13 cellular contexts compared by ENCODE assay signal in genomic region chrX:49276671-49277519, GRCh38. TPM values are rescaled to one million over a fixed set of nuclear protein-coding genes. Genes with fewer than 3 reads are reported as not detected.
DNase-seq lines count a peak whose midpoint lies in the region; ATAC-seq and TF ChIP-seq lines count a peak whose summit lies in the region.
"Had no signal": no experiment of that assay in that cellular context is flagged by ENCODE, and none has a peak within 500 bp of the region (broad histone marks: within the 10 kb centered on the region; RNA-seq: fewer than 3 reads in every experiment).

No MANE protein-coding gene starts in this region.

- no peak for TF ChIP-seq EP300 in stomach (IDR thresholded peaks at IDR 0.05)

- TF ChIP-seq CTCF in cardiac muscle cell (IDR thresholded peaks at IDR 0.05; ENCODE audit: low read depth, low read length): no peak
- no peak for TF ChIP-seq CTCF in fibroblast of the aortic adventitia (IDR thresholded peaks at IDR 0.05; ENCODE audit: insufficient read depth, low read length)
- no peak for TF ChIP-seq CTCF in stomach (IDR thresholded peaks at IDR 0.05)
- no peak for TF ChIP-seq CTCF in esophagus squamous epithelium (IDR thresholded peaks at IDR 0.05)

- no peaks in the 10 kb centered on the region for H3K4me1 ChIP-seq in cardiac muscle cell (ENCODE audit: low read depth)
- peaks cover 0 to 28% (median 15%) of the 10 kb centered on the region in 4 donors for H3K4me1 ChIP-seq in stomach
- peaks cover 6 to 48% (median 18%) of the 10 kb centered on the region in 3 donors for H3K4me1 ChIP-seq in esophagus squamous epithelium

- H3K4me1 Mint-ChIP-seq in activated T-helper 17 cell treated with anti-CD3 and anti-CD28 coated beads, Interleukin-2, amount 50 U/mL, for 72 hours: peaks cover 35% of the 10 kb centered on the region

- no peaks in the 10 kb centered on the region for H3K27me3 Mint-ChIP-seq in activated T-helper 17 cell treated with anti-CD3 and anti-CD28 coated beads, Interleukin-2, amount 50 U/mL, for 72 hours

- peak overlapping the region; percentile 94 for H3K4me3 Mint-ChIP-seq in activated T-helper 17 cell treated with anti-CD3 and anti-CD28 coated beads, Interleukin-2, amount 50 U/mL, for 72 hours

- 49 to 72% (median 70%) methylated on average over 11 to 19 of the region's 19 CpGs for WGBS in stomach, 5 donors
- WGBS in esophagus squamous epithelium, 2 donors: 21 to 60% methylated on average over 3 to 15 of the region's 19 CpGs

- peak overlapping the region; percentile 21 for H3K27ac ChIP-seq in cardiac muscle cell
- peak overlapping the region in 1 of 5 donors; percentile 32 for H3K27ac ChIP-seq in stomach
- H3K27ac ChIP-seq in esophagus squamous epithelium: no peak overlapping the region
- H3K27ac ChIP-seq: HL-60, VCaP had no signal

- DNase-seq in cardiac muscle cell (ENCODE audit: low read depth in 1 of 2, low spot score in 1 of 2) (no peak), Right ventricle myocardium inferior (ENCODE audit: missing footprints) (no peak), fibroblast of the aortic adventitia (ENCODE audit: low read depth) (peak; percentile 16), stomach (peak; percentile 32), esophagus squamous epithelium (lab: John Stamatoyannopoulos, UW) (no peak), iPS-NIHi11 (ENCODE audit: low spot score) (no peak), HK-2 (ENCODE audit: unreplicated experiment) (no peak)
- DNase-seq: NCI-H446 had no signal

- no peaks in the 10 kb centered on the region for H3K36me3 ChIP-seq in cardiac muscle cell
- no peaks in the 10 kb centered on the region for H3K36me3 ChIP-seq in stomach
- H3K36me3 ChIP-seq in esophagus squamous epithelium: peaks cover 0 to 10% (median 0%) of the 10 kb centered on the region in 3 donors

- no peaks in the 10 kb centered on the region for H3K9me3 ChIP-seq in cardiac muscle cell (ENCODE audit: low read depth)
- H3K9me3 ChIP-seq in stomach: no peaks in the 10 kb centered on the region
- H3K9me3 ChIP-seq in esophagus squamous epithelium: no peaks in the 10 kb centered on the region

- peaks cover 50% of the 10 kb centered on the region for H3K36me3 Mint-ChIP-seq in activated T-helper 17 cell treated with anti-CD3 and anti-CD28 coated beads, Interleukin-2, amount 50 U/mL, for 72 hours (ENCODE audit: low read depth)

- H3K4me3 ChIP-seq in cardiac muscle cell (no peak overlapping the region), fibroblast of the aortic adventitia (ENCODE audit: low read depth, low read length) (no peak overlapping the region), stomach (no peak overlapping the region), esophagus squamous epithelium (no peak overlapping the region)

- no peaks in the 10 kb centered on the region for H3K9me3 Mint-ChIP-seq in activated T-helper 17 cell treated with anti-CD3 and anti-CD28 coated beads, Interleukin-2, amount 50 U/mL, for 72 hours

- H3K27me3 ChIP-seq in cardiac muscle cell (no peaks in the 10 kb centered on the region), stomach (peaks cover 0 to 2% (median 0%) of the 10 kb centered on the region in 3 donors), esophagus squamous epithelium (no peaks in the 10 kb centered on the region)

- H3K27ac Mint-ChIP-seq in activated T-helper 17 cell treated with anti-CD3 and anti-CD28 coated beads, Interleukin-2, amount 50 U/mL, for 72 hours: peak overlapping the region; percentile 99

- intact Hi-C loops in Right ventricle myocardium inferior (cut with DNase I): no loop called here
- intact Hi-C loops in stomach (cut with DNase I; ENCODE audit: low total_unique reads): no loop called here
- intact Hi-C loops in esophagus squamous epithelium (cut with DNase I): no loop called here

- TF ChIP-seq POLR2A in stomach (IDR thresholded peaks at IDR 0.05) (no peak), esophagus squamous epithelium (IDR thresholded peaks at IDR 0.05) (no peak)

- ATAC-seq in Right ventricle myocardium inferior: no peak
- ATAC-seq in activated T-helper 17 cell treated with anti-CD3 and anti-CD28 coated beads, Interleukin-2, amount 50 U/mL, for 72 hours (replicated peaks): peak; percentile 58

RNA-seq across cellular contexts. Expression of gene PPP1R3F, which starts 7.3 kb away (rescaled TPM):
- 32.6 and 36.0 TPM in 2 replicates for total RNA-seq in cardiac muscle cell
- 24.4 and 28.3 TPM in 2 replicates for polyA plus RNA-seq in cardiac muscle cell
- 19.5 TPM for total RNA-seq in Right ventricle myocardium inferior
- 1 to 10 TPM; 6.6 to 8.8 TPM for total RNA-seq in activated T-helper 17 cell treated with anti-CD3 and anti-CD28 coated beads, Interleukin-2, amount 50 U/mL, for 72 hours
- total RNA-seq in fibroblast of the aortic adventitia (ENCODE audit: low replicate concordance): 4.2 and 6.9 TPM in 2 replicates
- 10 to 100 TPM in 1 of 5 donors, 1 to 10 TPM in 4; 1.4 to 20.4 (median 5.7) TPM for total RNA-seq in stomach
- polyA plus RNA-seq in stomach: 1 to 10 TPM; 2.1 to 6.4 (median 4.0) TPM
- total RNA-seq in esophagus squamous epithelium: 10 to 100 TPM in 1 of 4 donors, 1 to 10 TPM in 3; 4.2 to 10.7 (median 8.0) TPM

RNA-seq across cellular contexts. Expression of gene FOXP3, which starts 12.4 kb away (rescaled TPM):
- total RNA-seq in cardiac muscle cell (0.07 and 0.18 TPM in 2 replicates), Right ventricle myocardium inferior (not detected), fibroblast of the aortic adventitia (ENCODE audit: low replicate concordance) (not detected in 2 replicates), stomach (not detected), esophagus squamous epithelium (1 to 10 TPM in 1 of 4 donors, under 1 TPM in 3; 0.38 to 2.1 (median 0.81) TPM)
- polyA plus RNA-seq in cardiac muscle cell (0.59 TPM in 1 of 2 replicates, not detected in the other), stomach (under 1 TPM in 2 of 3 donors, not detected in 1; 0.12 to 0.88 TPM)
- total RNA-seq in activated T-helper 17 cell treated with anti-CD3 and anti-CD28 coated beads, Interleukin-2, amount 50 U/mL, for 72 hours: 100 to 1,000 TPM in 1 of 2 donors, 10 to 100 TPM in 1; 80.4 to 109 TPM
- total RNA-seq: endothelial cell of umbilical vein had no signal

RNA-seq across cellular contexts. Expression of gene GAGE10, which starts 26.6 kb away (rescaled TPM):
- total RNA-seq in cardiac muscle cell: not detected in 2 replicates
- 1.0 TPM in 1 of 2 replicates, not detected in the other for polyA plus RNA-seq in cardiac muscle cell
- not detected for total RNA-seq in Right ventricle myocardium inferior
- total RNA-seq in activated T-helper 17 cell treated with anti-CD3 and anti-CD28 coated beads, Interleukin-2, amount 50 U/mL, for 72 hours: not detected
- total RNA-seq in fibroblast of the aortic adventitia (ENCODE audit: low replicate concordance): not detected in 2 replicates
- total RNA-seq in stomach: not detected
- polyA plus RNA-seq in stomach: not detected
- not detected for total RNA-seq in esophagus squamous epithelium
- total RNA-seq: endothelial cell of umbilical vein, mononuclear cell had no signal
- polyA plus RNA-seq: endothelial cell of umbilical vein had no signal

RNA-seq across cellular contexts. Expression of gene CCDC22, which starts 41.6 kb away (rescaled TPM):
- total RNA-seq in cardiac muscle cell: 18.3 and 21.2 TPM in 2 replicates
- polyA plus RNA-seq in cardiac muscle cell: 16.1 and 18.9 TPM in 2 replicates
- 10.8 TPM for total RNA-seq in Right ventricle myocardium inferior
- total RNA-seq in activated T-helper 17 cell treated with anti-CD3 and anti-CD28 coated beads, Interleukin-2, amount 50 U/mL, for 72 hours: 10 to 100 TPM; 21.7 to 33.0 TPM
- total RNA-seq in fibroblast of the aortic adventitia (ENCODE audit: low replicate concordance): 6.5 and 13.6 TPM in 2 replicates
- total RNA-seq in stomach: 10 to 100 TPM in 2 of 5 donors, 1 to 10 TPM in 3; 2.7 to 68.9 (median 7.0) TPM
- polyA plus RNA-seq in stomach: 10 to 100 TPM in 1 of 3 donors, 1 to 10 TPM in 2; 7.4 to 12.2 (median 8.9) TPM
- total RNA-seq in esophagus squamous epithelium: 10 to 100 TPM; 12.3 to 21.3 (median 14.2) TPM

RNA-seq across cellular contexts. Expression of gene CACNA1F, which starts 43.8 kb away (rescaled TPM):
- 0.45 and 1.0 TPM in 2 replicates for total RNA-seq in cardiac muscle cell
- 0.02 and 1.5 TPM in 2 replicates for polyA plus RNA-seq in cardiac muscle cell
- not detected for total RNA-seq in Right ventricle myocardium inferior
- total RNA-seq in activated T-helper 17 cell treated with anti-CD3 and anti-CD28 coated beads, Interleukin-2, amount 50 U/mL, for 72 hours: 1 to 10 TPM in 1 of 2 donors, under 1 TPM in 1; 0.82 to 6.2 TPM
- not detected in 2 replicates for total RNA-seq in fibroblast of the aortic adventitia (ENCODE audit: low replicate concordance)
- total RNA-seq in stomach: 1 to 10 TPM in 1 of 5 donors, under 1 TPM in 2, not detected in 2; 0.37 to 6.1 (median 0.89) TPM
- under 1 TPM; 0.06 to 0.18 (median 0.15) TPM for polyA plus RNA-seq in stomach
- under 1 TPM in 1 of 4 donors, not detected in 3; 0.38 TPM for total RNA-seq in esophagus squamous epithelium
- total RNA-seq: endothelial cell of umbilical vein had no signal
- polyA plus RNA-seq: endothelial cell of umbilical vein had no signal

Comparison
In these comparisons a context has a peak if more than half of its experiments do, and no peak if none do; other contexts are left out.
1. DNase-seq: peak in fibroblast of the aortic adventitia (single experiment) and stomach (single experiment); none in cardiac muscle cell (0 of 2), Right ventricle myocardium inferior (single experiment), esophagus squamous epithelium (single experiment), iPS-NIHi11 (single experiment) and HK-2 (single experiment).
2. RNA of gene FOXP3, which starts 12.4 kb away (total RNA-seq): 80.4 to 109 TPM in activated T-helper 17 cell treated with anti-CD3 and anti-CD28 coated beads, Interleukin-2, amount 50 U/mL, for 72 hours; 0.38 to 2.1 TPM in esophagus squamous epithelium, 0.07 to 0.18 TPM in cardiac muscle cell, not detected in Right ventricle myocardium inferior (single experiment), not detected in fibroblast of the aortic adventitia and not detected in stomach; every median in the first group is over 10 times any median in the second.